Comparison of ENCODE assay signal across 19 cellular contexts in the genomic region with DNA sequence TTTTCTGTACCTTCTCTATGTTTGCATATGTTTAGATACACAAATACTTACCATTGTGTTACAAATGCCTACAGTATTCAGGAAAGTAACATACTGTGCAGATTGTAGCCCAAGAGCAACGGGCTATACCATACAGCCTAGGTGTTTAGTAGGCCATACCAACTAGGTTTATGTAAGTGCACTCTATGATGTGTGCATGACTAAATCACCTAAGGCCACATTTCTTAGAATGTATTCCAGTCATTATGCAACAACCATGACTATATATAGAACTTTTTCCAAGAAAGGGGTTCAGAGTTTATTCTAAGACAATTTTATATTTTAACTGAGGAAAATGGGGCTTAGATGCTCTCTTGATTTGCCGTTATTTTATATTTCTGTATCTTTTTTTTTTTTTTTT.
DNase-seq lines count a peak whose midpoint lies in the region; ATAC-seq, FAIRE-seq and TF ChIP-seq lines count a peak whose summit lies in the region.
"Had no signal": no experiment of that assay in that cellular context is flagged by ENCODE, and none has a peak within 500 bp of the region (broad histone marks: within the 10 kb centered on the region; RNA-seq: fewer than 3 reads in every experiment).

No MANE protein-coding gene starts in this region.

- no peaks in the 10 kb centered on the region for H3F3A ChIP-seq in GM23248 (ENCODE audit: insufficient read depth)

- H3K9me3 ChIP-seq in GM23248 (ENCODE audit: low read depth): no peaks in the 10 kb centered on the region
- no peaks in the 10 kb centered on the region for H3K9me3 ChIP-seq in mammary epithelial cell (replicated peaks; ENCODE audit: insufficient read depth, low read length)
- H3K9me3 ChIP-seq: SJCRH30 had no signal

- no peaks in the 10 kb centered on the region for H3K9me3 Mint-ChIP-seq in HFFc6
- peaks cover 0 to 11% of the 10 kb centered on the region in 2 donors for H3K9me3 Mint-ChIP-seq in stimulated activated naive CD8-positive, alpha-beta T cell treated with anti-CD3 and anti-CD28 coated beads, Interleukin-15, amount 100 ng/mL, for 72 hours

- no peak for TF ChIP-seq CTCF in HFFc6 (IDR thresholded peaks at IDR 0.05)
- no peak for TF ChIP-seq CTCF in mammary epithelial cell (conservative IDR thresholded peaks at IDR 0.05 in 1 of 2, IDR thresholded peaks at IDR 0.05 in 1 of 2; ENCODE audit: extremely low read depth in 1 of 2, insufficient read depth in 1 of 2, low read depth in 1 of 2, low read length in 2 of 2)
- TF ChIP-seq CTCF in foreskin fibroblast (IDR thresholded peaks at IDR 0.05; ENCODE audit: low read depth, low read length): no peak
- no peak for TF ChIP-seq CTCF in GM13976 (IDR thresholded peaks at IDR 0.05; ENCODE audit: borderline replicate concordance, control extremely low read depth, extremely low read depth, insufficient read depth, missing control alignments)

- H3K27me3 ChIP-seq in GM23248 (replicated peaks; ENCODE audit: insufficient read depth) (no peaks in the 10 kb centered on the region), mammary epithelial cell (ENCODE audit: insufficient read depth, low read length) (no peaks in the 10 kb centered on the region)
- H3K27me3 ChIP-seq: SJCRH30 had no signal

- CTCF ChIA-PET in mammary epithelial cell (lab: Charles Lee; ENCODE audit: low non-redundant PET): no interaction called here

- H3K27me3 Mint-ChIP-seq in HFFc6 (ENCODE audit: insufficient read depth): no peaks in the 10 kb centered on the region; the same call in 1 of the 2 replicates
- no peaks in the 10 kb centered on the region for H3K27me3 Mint-ChIP-seq in stimulated activated naive CD8-positive, alpha-beta T cell treated with anti-CD3 and anti-CD28 coated beads, Interleukin-15, amount 100 ng/mL, for 72 hours
- H3K27me3 Mint-ChIP-seq: CD8-positive, alpha-beta memory T cell had no signal

- H3K9me2 ChIP-seq in GM23248 (ENCODE audit: insufficient read depth): no peaks in the 10 kb centered on the region

- peaks cover 19% of the 10 kb centered on the region for H3K79me2 ChIP-seq in GM23248 (ENCODE audit: insufficient read depth)
- H3K79me2 ChIP-seq in mammary epithelial cell (ENCODE audit: insufficient read depth, low read length): no peaks in the 10 kb centered on the region

- ATAC-seq in HG02571 (IDR thresholded peaks at IDR 0.05; ENCODE audit: unreplicated experiment): no peak
- ATAC-seq in stimulated activated naive CD8-positive, alpha-beta T cell treated with anti-CD3 and anti-CD28 coated beads, Interleukin-15, amount 100 ng/mL, for 72 hours: no peak
- ATAC-seq: PC-3 had no signal

- H3K4me2 ChIP-seq in GM23248 (ENCODE audit: unreplicated experiment) (no peak overlapping the region), mammary epithelial cell (ENCODE audit: insufficient read depth, low read depth, low read length) (no peak overlapping the region)

- intact Hi-C loops in mammary epithelial cell (cut with micrococcal nuclease): no loop called here

- H3K4me3 ChIP-seq in GM23248 (no peak overlapping the region), mammary epithelial cell (replicated peaks in 1 of 3; ENCODE audit: insufficient read depth in 1 of 3, low read depth in 2 of 3, low read length in 3 of 3) (no peak overlapping the region), foreskin fibroblast (ENCODE audit: low read depth in 1 of 2, low read length in 2 of 2) (no peak overlapping the region)
- H3K4me3 ChIP-seq: SJCRH30 had no signal

- H3K36me3 ChIP-seq in GM23248 (ENCODE audit: low read depth): no peaks in the 10 kb centered on the region
- no peaks in the 10 kb centered on the region for H3K36me3 ChIP-seq in mammary epithelial cell (ENCODE audit: insufficient read depth, low read length)
- H3K36me3 ChIP-seq: SJCRH30 had no signal

- DNase-seq in GM23248: peak; percentile 65
- DNase-seq in HFFc6: peak; percentile 6
- peak; percentile 16 for DNase-seq in mammary epithelial cell
- peak; percentile 13 to 31 for DNase-seq in foreskin fibroblast
- DNase-seq in GM13976 (ENCODE audit: low spot score): no peak
- no peak for DNase-seq in GM12891 (ENCODE audit: insufficient read length, low spot score)
- DNase-seq in stimulated activated naive CD8-positive, alpha-beta T cell treated with anti-CD3 and anti-CD28 coated beads, Interleukin-15, amount 100 ng/mL, for 72 hours: no peak
- DNase-seq: C1 segment of cervical spinal cord; CD8-positive, alpha-beta memory T cell; NCI-H1092; NCI-H1436 treated with DMSO at 0.1 percent for 48 hours; NCI-H2029 treated with DMSO at 0.1 percent for 48 hours; NCI-H2227 treated with DMSO at 0.1 percent for 48 hours; NCI-H524 treated with DMSO at 0.1 percent for 48 hours; PC-3; SJCRH30 had no signal

- H3K9ac ChIP-seq in GM23248 (no peak overlapping the region), mammary epithelial cell (ENCODE audit: insufficient read depth, low read length) (no peak overlapping the region)

- no peaks in the 10 kb centered on the region for H3K4me1 Mint-ChIP-seq in HFFc6 (ENCODE audit: low read depth)
- H3K4me1 Mint-ChIP-seq in stimulated activated naive CD8-positive, alpha-beta T cell treated with anti-CD3 and anti-CD28 coated beads, Interleukin-15, amount 100 ng/mL, for 72 hours: no peaks in the 10 kb centered on the region
- H3K4me1 Mint-ChIP-seq: CD8-positive, alpha-beta memory T cell had no signal

- dilution Hi-C loops in mammary epithelial cell (cut with HindIII; ENCODE audit: low sequenced_read_pairs): no loop called here

- no peak overlapping the region for H3K4me3 Mint-ChIP-seq in HFFc6
- no peak overlapping the region for H3K4me3 Mint-ChIP-seq in stimulated activated naive CD8-positive, alpha-beta T cell treated with anti-CD3 and anti-CD28 coated beads, Interleukin-15, amount 100 ng/mL, for 72 hours
- H3K4me3 Mint-ChIP-seq: CD8-positive, alpha-beta memory T cell had no signal

- TF ChIP-seq POLR2A in GM12891 (IDR thresholded peaks at IDR 0.05; ENCODE audit: low read depth, low read length): no peak

- H2AFZ ChIP-seq in GM23248 (no peak overlapping the region), mammary epithelial cell (ENCODE audit: low read depth, low read length) (no peak overlapping the region)

- no TSS peak for BruUV-seq in mammary epithelial cell (replicated peaks; lab: Mats Ljungman, UMichigan)

- no peaks in the 10 kb centered on the region for H3K36me3 Mint-ChIP-seq in HFFc6 (ENCODE audit: low read depth)
- H3K36me3 Mint-ChIP-seq: CD8-positive, alpha-beta memory T cell had no signal

- in situ Hi-C loops in GM23248 (cut with MboI): no loop called here
- in situ Hi-C loops in mammary epithelial cell (cut with MboI; ENCODE audit: low sequenced_read_pairs in 2 of 2): no loop called here
- in situ Hi-C loops in GM13976 (cut with MboI; ENCODE audit: low sequenced_read_pairs, unreplicated experiment): no loop called here

- H3K27ac ChIP-seq in GM23248: no peak overlapping the region
- no peak overlapping the region for H3K27ac ChIP-seq in mammary epithelial cell (ENCODE audit: insufficient read depth, low read depth, low read length)
- H3K27ac ChIP-seq: SJCRH30 had no signal

- WGBS in GM23248 (ENCODE audit: low coverage in 1 of 2, low lambda C conversion rate in 2 of 2, missing lambda C conversion rate in 2 of 2), 2 experiments: 73 to 84% methylated on average over 2 of the region's 2 CpGs
- whole genome bisulfite sequencing in mammary epithelial cell (ENCODE audit: low coverage, missing lambda C conversion rate): 92% methylated on average over 2 of the region's 2 CpGs

- H4K20me1 ChIP-seq in GM23248 (ENCODE audit: insufficient read depth) (no peaks in the 10 kb centered on the region), mammary epithelial cell (ENCODE audit: insufficient read depth, low read length) (no peaks in the 10 kb centered on the region)

- no peak overlapping the region for H3K27ac Mint-ChIP-seq in HFFc6
- H3K27ac Mint-ChIP-seq in stimulated activated naive CD8-positive, alpha-beta T cell treated with anti-CD3 and anti-CD28 coated beads, Interleukin-15, amount 100 ng/mL, for 72 hours: no peak overlapping the region
- H3K27ac Mint-ChIP-seq: CD8-positive, alpha-beta memory T cell had no signal

- H3K4me1 ChIP-seq in GM23248 (ENCODE audit: insufficient read depth) (no peaks in the 10 kb centered on the region), mammary epithelial cell (ENCODE audit: insufficient read depth, low read length) (no peaks in the 10 kb centered on the region)
- H3K4me1 ChIP-seq: SJCRH30 had no signal

- no peak for FAIRE-seq in GM12891 (lab: Jason Lieb, UNC)
- FAIRE-seq: D721Med, GM19239 had no signal

TF ChIP-seq in GM12891, 5 proteins besides CTCF, POLR2A, EP300 and RAD21:
- no peak for TF ChIP-seq POU2F2 (IDR thresholded peaks at IDR 0.05; ENCODE audit: low read depth, low read length)
- no peak for TF ChIP-seq POLR2AphosphoS5 (IDR thresholded peaks at IDR 0.05; ENCODE audit: low read depth, low read length)
- TF ChIP-seq TAF1 (IDR thresholded peaks at IDR 0.05; ENCODE audit: low read depth, low read length): no peak

Comparison
In these comparisons a context has a peak if more than half of its experiments do, and no peak if none do; other contexts are left out.
1. DNase-seq: peak in GM23248 (single experiment), HFFc6 (single experiment), mammary epithelial cell (single experiment) and foreskin fibroblast (2 of 2); none in GM13976 (single experiment), GM12891 (single experiment) and stimulated activated naive CD8-positive, alpha-beta T cell treated with anti-CD3 and anti-CD28 coated beads, Interleukin-15, amount 100 ng/mL, for 72 hours (0 of 2).